In the genomic region with DNA sequence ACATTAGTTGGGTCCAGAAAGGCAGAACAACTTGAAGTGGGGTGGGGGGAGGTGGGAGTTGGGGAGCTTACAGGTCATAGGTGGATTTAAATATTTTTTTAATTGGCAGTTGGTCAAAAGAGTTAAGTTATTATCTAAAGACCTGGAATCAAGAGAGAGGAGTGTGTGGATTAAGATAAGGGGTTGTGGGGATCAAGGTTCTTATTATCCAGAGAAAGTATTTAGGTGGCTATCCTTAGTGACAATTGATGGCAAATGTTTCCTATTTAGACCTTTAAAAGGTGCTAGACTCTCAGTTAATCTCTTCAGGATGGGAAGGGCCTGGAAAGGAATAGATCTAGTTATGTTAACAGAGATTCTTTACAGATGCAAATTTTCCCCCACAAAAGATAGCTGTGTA, we compare ENCODE assay signal across 17 cellular contexts.
DNase-seq lines count a peak whose midpoint lies in the region; ATAC-seq and TF ChIP-seq lines count a peak whose summit lies in the region.
"Had no signal": no experiment of that assay in that cellular context is flagged by ENCODE, and none has a peak within 500 bp of the region (broad histone marks: within the 10 kb centered on the region; RNA-seq: fewer than 3 reads in every experiment).

No MANE protein-coding gene starts in this region.

- H3K27me3 ChIP-seq in RWPE2 (ENCODE audit: insufficient read depth, poor library complexity, severe bottlenecking) (no peaks in the 10 kb centered on the region), mucosa of rectum (ENCODE audit: control insufficient read depth in 2 of 2, insufficient read depth in 2 of 2, low read length in 2 of 2) (no peaks in the 10 kb centered on the region)
- H3K27me3 ChIP-seq: BLaER1 treated with 17β-estradiol and CSF1 and Interleukin-3, amounts not matched to agents 10 nM and 100 nM; SJCRH30 had no signal

- peaks cover 8% of the 10 kb centered on the region for H3K36me3 Mint-ChIP-seq in Calu3 (ENCODE audit: insufficient read depth, unreplicated experiment)
- H3K36me3 Mint-ChIP-seq: CD8-positive, alpha-beta memory T cell had no signal

- DNase-seq in Calu3 (no peak), RWPE2 (ENCODE audit: low spot score) (no peak), epithelial cell of prostate (ENCODE audit: low read depth, low spot score) (no peak), NCI-H526 (lab: John Stamatoyannopoulos, UW) (no peak), T-helper 9 cell (no peak)
- DNase-seq in stimulated activated CD4-positive, alpha-beta T cell treated with anti-CD3 and anti-CD28 coated beads, Interleukin-4, amount 100 ng/mL, for 1 hour: no peak
- DNase-seq: CD8-positive, alpha-beta memory T cell; HFFc6; Kasumi-1; NCI-H1105 treated with DMSO at 0.1 percent for 48 hours; NCI-H187; NK-92 treated with Interleukin-12 subunit alpha and Interleukin-12 subunit beta, amount 100 ng/mL, for 24 hours had no signal

- H3K36me3 ChIP-seq in RWPE2 (ENCODE audit: low read depth) (no peaks in the 10 kb centered on the region), mucosa of rectum (ENCODE audit: control insufficient read depth in 2 of 2, insufficient read depth in 2 of 2, low read length in 2 of 2) (no peaks in the 10 kb centered on the region)
- H3K36me3 ChIP-seq: BLaER1 treated with 17β-estradiol and CSF1 and Interleukin-3, amounts not matched to agents 10 nM and 100 nM; SJCRH30 had no signal

- intact Hi-C loops in Calu3 (cut with micrococcal nuclease; ENCODE audit: unreplicated experiment): loop anchor here (2.0 to 5.0 kb wide), 2 partner anchors 69 to 160 kb away; no protein-coding TSS in a partner anchor

- no peaks in the 10 kb centered on the region for H3K9me3 ChIP-seq in RWPE2 (ENCODE audit: severe bottlenecking)
- H3K9me3 ChIP-seq in mucosa of rectum (ENCODE audit: control insufficient read depth in 2 of 2, low read length in 2 of 2): no peaks in the 10 kb centered on the region

- no TSS peak for BruUV-seq in Calu3 (replicated peaks; lab: Mats Ljungman, UMichigan)

- CTCF ChIA-PET in Calu3 (lab: Charles Lee): interaction anchor here (0.7 kb wide), 1 partner anchor 10 kb away, joined by 3 read pairs; no protein-coding TSS in a partner anchor

- peak overlapping the region; percentile 99 for H3K27ac Mint-ChIP-seq in Calu3 (ENCODE audit: unreplicated experiment)
- H3K27ac Mint-ChIP-seq: CD8-positive, alpha-beta memory T cell; HFFc6 had no signal

- H3K4me1 Mint-ChIP-seq in Calu3 (ENCODE audit: low read depth, unreplicated experiment): peaks cover 64% of the 10 kb centered on the region
- H3K4me1 Mint-ChIP-seq: CD8-positive, alpha-beta memory T cell had no signal

- ATAC-seq in RWPE2 (ENCODE audit: low read depth): no peak
- no peak for ATAC-seq in HG02884 (IDR thresholded peaks at IDR 0.05; ENCODE audit: unreplicated experiment)
- ATAC-seq: GM12878 had no signal

- TF ChIP-seq CTCF in Calu3 (IDR thresholded peaks at IDR 0.05; ENCODE audit: unreplicated experiment) (no peak), RWPE2 (IDR thresholded peaks at IDR 0.05; ENCODE audit: poor library complexity, severe bottlenecking) (no peak)

- H3K9ac ChIP-seq in mucosa of rectum (ENCODE audit: low read depth in 1 of 2, low read length in 2 of 2): no peak overlapping the region
- H3K9ac ChIP-seq: BLaER1 treated with 17β-estradiol and CSF1 and Interleukin-3, amounts not matched to agents 10 nM and 100 nM had no signal

- H3K4me3 Mint-ChIP-seq in Calu3 (ENCODE audit: low read depth, unreplicated experiment): peak overlapping the region; percentile 63
- H3K4me3 Mint-ChIP-seq: CD8-positive, alpha-beta memory T cell; HFFc6 had no signal

- peaks cover 2% of the 10 kb centered on the region for H3K9me3 Mint-ChIP-seq in Calu3 (ENCODE audit: low read depth, unreplicated experiment)
- H3K9me3 Mint-ChIP-seq: HFFc6 had no signal

- H3K27ac ChIP-seq in RWPE2 (ENCODE audit: poor library complexity, severe bottlenecking): peak overlapping the region; percentile 74
- H3K27ac ChIP-seq in epithelial cell of prostate: peak overlapping the region; percentile 90
- H3K27ac ChIP-seq in mucosa of rectum (ENCODE audit: low read depth in 2 of 2, low read length in 2 of 2): peak overlapping the region; percentile 71 to 83
- H3K27ac ChIP-seq: BLaER1 treated with 17β-estradiol and CSF1 and Interleukin-3, amounts not matched to agents 10 nM and 100 nM had no signal

- H3K4me1 ChIP-seq in RWPE2 (ENCODE audit: insufficient read depth, poor library complexity, severe bottlenecking): peaks cover 44% of the 10 kb centered on the region
- H3K4me1 ChIP-seq in mucosa of rectum (ENCODE audit: control insufficient read depth in 2 of 2, insufficient read depth in 2 of 2, low read length in 2 of 2): peaks cover 21 to 47% of the 10 kb centered on the region in 2 donors

- H3K27me3 Mint-ChIP-seq in Calu3 (ENCODE audit: unreplicated experiment): no peaks in the 10 kb centered on the region

- H3K4me3 ChIP-seq in RWPE2 (ENCODE audit: severe bottlenecking) (no peak overlapping the region), mucosa of rectum (ENCODE audit: low read length in 2 of 2) (no peak overlapping the region)
- H3K4me3 ChIP-seq: BLaER1 treated with 17β-estradiol and CSF1 and Interleukin-3, amounts not matched to agents 10 nM and 100 nM; GM12878 had no signal
